ENCODE assay signal across 11 cellular contexts in the genomic region with DNA sequence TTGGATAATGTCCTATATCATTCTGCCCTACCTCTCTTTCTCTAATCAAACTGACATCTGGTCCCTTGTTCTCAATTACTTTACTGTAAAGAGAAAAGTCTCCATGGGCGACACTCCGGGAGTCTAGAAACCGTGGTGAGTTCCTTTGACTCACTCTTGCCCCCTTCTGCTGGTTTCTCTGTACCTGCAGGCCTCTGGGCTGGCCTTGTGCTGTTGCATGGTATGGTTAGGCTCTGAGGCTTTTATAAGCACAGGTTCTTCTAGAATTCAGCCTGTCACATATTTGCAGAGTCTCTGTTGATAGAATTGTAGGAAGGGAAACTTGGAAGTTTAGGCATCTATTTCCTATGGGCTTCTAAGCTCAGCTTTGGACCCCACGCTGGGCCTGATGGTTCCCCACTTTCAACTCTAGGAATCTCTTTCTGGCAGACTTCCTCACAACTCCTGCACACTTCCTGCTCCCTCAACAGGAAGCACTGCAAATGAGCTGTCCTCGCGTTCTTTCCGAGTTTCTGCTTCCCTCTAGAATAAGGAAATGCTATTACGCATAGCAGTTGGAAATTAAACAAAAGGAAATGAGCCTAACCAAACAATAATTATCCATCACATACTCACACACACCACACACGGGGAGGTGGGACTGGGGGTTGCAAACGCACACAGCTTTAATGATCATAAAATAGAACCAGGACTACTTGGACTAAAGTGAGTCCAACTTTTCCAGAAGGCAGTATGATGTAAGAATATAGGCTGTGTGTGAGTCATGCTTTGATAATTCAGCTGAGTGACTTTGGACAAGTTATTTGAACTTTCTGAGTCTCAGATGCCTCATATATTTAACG.
DNase-seq lines count a peak whose midpoint lies in the region; ATAC-seq and TF ChIP-seq lines count a peak whose summit lies in the region.
"Had no signal": no experiment of that assay in that cellular context is flagged by ENCODE, and none has a peak within 500 bp of the region (broad histone marks: within the 10 kb centered on the region; RNA-seq: fewer than 3 reads in every experiment).

No MANE protein-coding gene starts in this region.

- H3K36me3 ChIP-seq in esophagus muscularis mucosa (no peaks in the 10 kb centered on the region), osteoblast (ENCODE audit: insufficient read depth, low read length) (no peaks in the 10 kb centered on the region)

- no peak for TF ChIP-seq EP300 in esophagus muscularis mucosa (IDR thresholded peaks at IDR 0.05)

- DNase-seq in EL (peak; percentile 83), NCI-H69 (lab: John Stamatoyannopoulos, UW) (peak; percentile 71), esophagus muscularis mucosa (ENCODE audit: extremely low spot score) (peak; percentile 34), osteoblast (ENCODE audit: insufficient read length, low spot score, missing footprints) (peak; percentile 62), NCI-H1417 treated with DMSO at 0.1 percent for 48 hours (lab: John Stamatoyannopoulos, UW) (no peak), SIG-M5 (lab: John Stamatoyannopoulos, UW) (no peak)
- no peak for DNase-seq in activated naive CD4-positive, alpha-beta T cell (lab: John Stamatoyannopoulos, UW)
- DNase-seq: activated CD8-positive, alpha-beta memory T cell treated with anti-CD3 and anti-CD28 coated beads for 24 hours; NCI-H510A treated with DMSO at 0.1 percent for 48 hours had no signal

- no peak overlapping the region for H3K4me2 ChIP-seq in osteoblast (ENCODE audit: insufficient read depth, low read length)

- intact Hi-C loops in esophagus muscularis mucosa (cut with DNase I), result no loop called here

- no peaks in the 10 kb centered on the region for H3K27me3 ChIP-seq in esophagus muscularis mucosa
- H3K27me3 ChIP-seq in osteoblast (ENCODE audit: insufficient read depth, low read length), result no peaks in the 10 kb centered on the region

- H3K4me1 ChIP-seq in esophagus muscularis mucosa (peaks cover 0 to 39% (median 5%) of the 10 kb centered on the region in 4 donors), osteoblast (ENCODE audit: insufficient read depth, low read length) (no peaks in the 10 kb centered on the region)

- H3K79me2 ChIP-seq in osteoblast (ENCODE audit: insufficient read depth, low read length), result no peaks in the 10 kb centered on the region

- H2AFZ ChIP-seq in osteoblast (ENCODE audit: low read length), result no peak overlapping the region

- TF ChIP-seq CTCF in esophagus muscularis mucosa (IDR thresholded peaks at IDR 0.05), result no peak
- TF ChIP-seq CTCF in osteoblast (IDR thresholded peaks at IDR 0.05; ENCODE audit: extremely low read depth, low read depth, low read length), result no peak

- H4K20me1 ChIP-seq in osteoblast (ENCODE audit: insufficient read depth, low read length), result no peaks in the 10 kb centered on the region

- 57% methylated on average over 11 of the region's 11 CpGs for WGBS in esophagus muscularis mucosa

- H3K9me3 ChIP-seq in esophagus muscularis mucosa (no peaks in the 10 kb centered on the region), osteoblast (ENCODE audit: low read depth, low read length) (no peaks in the 10 kb centered on the region)

- ATAC-seq in GM21447 (IDR thresholded peaks at IDR 0.05; ENCODE audit: unreplicated experiment), result no peak

- H3K4me3 ChIP-seq in esophagus muscularis mucosa (no peak overlapping the region), osteoblast (ENCODE audit: insufficient read depth, low read length) (no peak overlapping the region)

- H3K27ac ChIP-seq in esophagus muscularis mucosa (replicated peaks in 1 of 4), result peak overlapping the region in 2 of 4 donors; percentile 4
- no peak overlapping the region for H3K27ac ChIP-seq in osteoblast (ENCODE audit: low read depth, low read length)
- H3K27ac ChIP-seq: epithelial cell of prostate had no signal

- TF ChIP-seq POLR2A in esophagus muscularis mucosa (IDR thresholded peaks at IDR 0.05; ENCODE audit: low read depth), result no peak

Comparison
In these comparisons a context has a peak if more than half of its experiments do, and no peak if none do; other contexts are left out.
1. DNase-seq: peak in EL (single experiment), NCI-H69 (single experiment), esophagus muscularis mucosa (single experiment) and osteoblast (single experiment); none in NCI-H1417 treated with DMSO at 0.1 percent for 48 hours (single experiment), SIG-M5 (single experiment) and activated naive CD4-positive, alpha-beta T cell (0 of 4).